ENCODE assay signal across 1 cellular context in the genomic region with DNA sequence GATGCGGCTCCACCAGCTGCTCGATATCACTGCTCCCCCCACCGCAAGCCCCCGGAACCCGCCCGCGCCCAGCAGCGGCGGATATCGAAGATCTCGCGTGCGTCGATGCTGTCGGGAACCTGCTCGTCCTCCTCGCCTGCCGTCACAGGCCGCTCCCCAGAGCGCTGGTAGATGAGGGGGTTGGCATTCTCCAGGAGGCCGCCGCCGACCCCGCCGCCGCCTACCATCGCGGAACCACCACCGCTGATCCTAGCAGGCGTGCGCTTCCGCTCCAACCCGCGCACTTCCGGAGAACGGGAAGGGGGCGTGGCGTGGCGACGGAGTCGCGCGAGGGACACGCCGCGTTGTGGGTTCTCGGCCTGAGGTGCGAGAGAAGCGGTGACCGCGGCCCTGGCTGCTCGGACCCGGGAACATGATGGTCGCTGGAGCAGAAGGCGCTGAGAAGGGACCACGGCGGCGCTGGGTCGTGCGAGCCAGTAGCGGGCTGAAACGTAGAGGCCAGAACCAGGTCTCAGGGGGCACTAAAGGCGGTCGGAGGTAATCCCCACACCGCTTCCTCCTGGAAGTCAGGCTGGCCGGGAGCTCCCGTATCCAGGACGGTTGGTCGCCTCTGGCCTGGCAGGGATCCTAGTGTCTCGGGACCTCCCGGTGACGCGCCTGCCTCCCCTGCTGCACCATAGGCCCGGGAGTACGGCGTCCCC.
TF ChIP-seq lines count a peak whose summit lies in the region.

A gene (minus strand): TSS at position 265 of the 701 bp plus-strand sequence. CDS start 38 bp downstream, at position 227.

TF ChIP-seq in K562, 482 proteins besides CTCF, POLR2A, EP300 and RAD21 (continued from another document and continues in another):
- TF ChIP-seq, protein P1, sequence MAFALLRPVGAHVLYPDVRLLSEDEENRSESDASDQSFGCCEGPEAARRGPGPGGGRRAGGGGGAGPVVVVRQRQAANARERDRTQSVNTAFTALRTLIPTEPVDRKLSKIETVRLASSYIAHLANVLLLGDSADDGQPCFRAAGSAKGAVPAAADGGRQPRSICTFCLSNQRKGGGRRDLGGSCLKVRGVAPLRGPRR (CRISPR knock-in tag; IDR thresholded peaks at IDR 0.05) = no peak
- no peak for TF ChIP-seq NFYB (IDR thresholded peaks at IDR 0.05; ENCODE audit: extremely low read depth, insufficient read length)
- no peak for TF ChIP-seq TCF7L2 (IDR thresholded peaks at IDR 0.05; ENCODE audit: low read depth, low read length)
- no peak for TF ChIP-seq RBM39 (optimal IDR thresholded peaks at IDR 0.05; ENCODE audit: low read depth, low read length)
- no peak for TF ChIP-seq ZNF263 (CRISPR knock-in tag; IDR thresholded peaks at IDR 0.05; ENCODE audit: borderline replicate concordance)
- TF ChIP-seq, protein P2, sequence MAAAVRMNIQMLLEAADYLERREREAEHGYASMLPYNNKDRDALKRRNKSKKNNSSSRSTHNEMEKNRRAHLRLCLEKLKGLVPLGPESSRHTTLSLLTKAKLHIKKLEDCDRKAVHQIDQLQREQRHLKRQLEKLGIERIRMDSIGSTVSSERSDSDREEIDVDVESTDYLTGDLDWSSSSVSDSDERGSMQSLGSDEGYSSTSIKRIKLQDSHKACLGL (CRISPR knock-in tag; IDR thresholded peaks at IDR 0.05; ENCODE audit: borderline replicate concordance, poor library complexity, severe bottlenecking) = no peak
- TF ChIP-seq, protein P3, sequence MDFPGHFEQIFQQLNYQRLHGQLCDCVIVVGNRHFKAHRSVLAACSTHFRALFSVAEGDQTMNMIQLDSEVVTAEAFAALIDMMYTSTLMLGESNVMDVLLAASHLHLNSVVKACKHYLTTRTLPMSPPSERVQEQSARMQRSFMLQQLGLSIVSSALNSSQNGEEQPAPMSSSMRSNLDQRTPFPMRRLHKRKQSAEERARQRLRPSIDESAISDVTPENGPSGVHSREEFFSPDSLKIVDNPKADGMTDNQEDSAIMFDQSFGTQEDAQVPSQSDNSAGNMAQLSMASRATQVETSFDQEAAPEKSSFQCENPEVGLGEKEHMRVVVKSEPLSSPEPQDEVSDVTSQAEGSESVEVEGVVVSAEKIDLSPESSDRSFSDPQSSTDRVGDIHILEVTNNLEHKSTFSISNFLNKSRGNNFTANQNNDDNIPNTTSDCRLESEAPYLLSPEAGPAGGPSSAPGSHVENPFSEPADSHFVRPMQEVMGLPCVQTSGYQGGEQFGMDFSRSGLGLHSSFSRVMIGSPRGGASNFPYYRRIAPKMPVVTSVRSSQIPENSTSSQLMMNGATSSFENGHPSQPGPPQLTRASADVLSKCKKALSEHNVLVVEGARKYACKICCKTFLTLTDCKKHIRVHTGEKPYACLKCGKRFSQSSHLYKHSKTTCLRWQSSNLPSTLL (IDR thresholded peaks at IDR 0.05) = no peak
- no peak for TF ChIP-seq GATA2 (CRISPR knock-in tag; IDR thresholded peaks at IDR 0.05)
- TF ChIP-seq COPS2 (conservative IDR thresholded peaks at IDR 0.05) = no peak
- TF ChIP-seq TAF15 (IDR thresholded peaks at IDR 0.05; ENCODE audit: low read depth, low read length) = no peak
- TF ChIP-seq, protein P4, sequence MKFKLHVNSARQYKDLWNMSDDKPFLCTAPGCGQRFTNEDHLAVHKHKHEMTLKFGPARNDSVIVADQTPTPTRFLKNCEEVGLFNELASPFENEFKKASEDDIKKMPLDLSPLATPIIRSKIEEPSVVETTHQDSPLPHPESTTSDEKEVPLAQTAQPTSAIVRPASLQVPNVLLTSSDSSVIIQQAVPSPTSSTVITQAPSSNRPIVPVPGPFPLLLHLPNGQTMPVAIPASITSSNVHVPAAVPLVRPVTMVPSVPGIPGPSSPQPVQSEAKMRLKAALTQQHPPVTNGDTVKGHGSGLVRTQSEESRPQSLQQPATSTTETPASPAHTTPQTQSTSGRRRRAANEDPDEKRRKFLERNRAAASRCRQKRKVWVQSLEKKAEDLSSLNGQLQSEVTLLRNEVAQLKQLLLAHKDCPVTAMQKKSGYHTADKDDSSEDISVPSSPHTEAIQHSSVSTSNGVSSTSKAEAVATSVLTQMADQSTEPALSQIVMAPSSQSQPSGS (CRISPR knock-in tag; IDR thresholded peaks at IDR 0.05) = no peak
- no peak for TF ChIP-seq RBM15 (IDR thresholded peaks at IDR 0.05; ENCODE audit: insufficient read depth, low read length)
- TF ChIP-seq BACH1 (tag; IDR thresholded peaks at IDR 0.05) = no peak
- no peak for TF ChIP-seq ZNF282 (CRISPR knock-in tag; IDR thresholded peaks at IDR 0.05)
- no peak for TF ChIP-seq PRMT5 (CRISPR knock-in tag; IDR thresholded peaks at IDR 0.05)
- TF ChIP-seq, protein P5, sequence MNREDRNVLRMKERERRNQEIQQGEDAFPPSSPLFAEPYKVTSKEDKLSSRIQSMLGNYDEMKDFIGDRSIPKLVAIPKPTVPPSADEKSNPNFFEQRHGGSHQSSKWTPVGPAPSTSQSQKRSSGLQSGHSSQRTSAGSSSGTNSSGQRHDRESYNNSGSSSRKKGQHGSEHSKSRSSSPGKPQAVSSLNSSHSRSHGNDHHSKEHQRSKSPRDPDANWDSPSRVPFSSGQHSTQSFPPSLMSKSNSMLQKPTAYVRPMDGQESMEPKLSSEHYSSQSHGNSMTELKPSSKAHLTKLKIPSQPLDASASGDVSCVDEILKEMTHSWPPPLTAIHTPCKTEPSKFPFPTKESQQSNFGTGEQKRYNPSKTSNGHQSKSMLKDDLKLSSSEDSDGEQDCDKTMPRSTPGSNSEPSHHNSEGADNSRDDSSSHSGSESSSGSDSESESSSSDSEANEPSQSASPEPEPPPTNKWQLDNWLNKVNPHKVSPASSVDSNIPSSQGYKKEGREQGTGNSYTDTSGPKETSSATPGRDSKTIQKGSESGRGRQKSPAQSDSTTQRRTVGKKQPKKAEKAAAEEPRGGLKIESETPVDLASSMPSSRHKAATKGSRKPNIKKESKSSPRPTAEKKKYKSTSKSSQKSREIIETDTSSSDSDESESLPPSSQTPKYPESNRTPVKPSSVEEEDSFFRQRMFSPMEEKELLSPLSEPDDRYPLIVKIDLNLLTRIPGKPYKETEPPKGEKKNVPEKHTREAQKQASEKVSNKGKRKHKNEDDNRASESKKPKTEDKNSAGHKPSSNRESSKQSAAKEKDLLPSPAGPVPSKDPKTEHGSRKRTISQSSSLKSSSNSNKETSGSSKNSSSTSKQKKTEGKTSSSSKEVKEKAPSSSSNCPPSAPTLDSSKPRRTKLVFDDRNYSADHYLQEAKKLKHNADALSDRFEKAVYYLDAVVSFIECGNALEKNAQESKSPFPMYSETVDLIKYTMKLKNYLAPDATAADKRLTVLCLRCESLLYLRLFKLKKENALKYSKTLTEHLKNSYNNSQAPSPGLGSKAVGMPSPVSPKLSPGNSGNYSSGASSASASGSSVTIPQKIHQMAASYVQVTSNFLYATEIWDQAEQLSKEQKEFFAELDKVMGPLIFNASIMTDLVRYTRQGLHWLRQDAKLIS (CRISPR knock-in tag; IDR thresholded peaks at IDR 0.05) = no peak; the same call in 1 of the 2 replicates
- TF ChIP-seq CCAR2 (IDR thresholded peaks at IDR 0.05; ENCODE audit: low read depth, low read length) = no peak
- 0 out of 2 replicates have a peak, but pooled peaks have one; percentile 56 for TF ChIP-seq NR2C2 (CRISPR knock-in tag; IDR thresholded peaks at IDR 0.05)
- peak; percentile 57; the same call in 1 of the 2 replicates for TF ChIP-seq NR2C2 (tag; IDR thresholded peaks at IDR 0.05)
- TF ChIP-seq SRF (CRISPR knock-in tag; IDR thresholded peaks at IDR 0.05) = peak in 1 of 2 experiments; percentile 66; a peak in 2 of 4 replicates
- TF ChIP-seq, protein P6, sequence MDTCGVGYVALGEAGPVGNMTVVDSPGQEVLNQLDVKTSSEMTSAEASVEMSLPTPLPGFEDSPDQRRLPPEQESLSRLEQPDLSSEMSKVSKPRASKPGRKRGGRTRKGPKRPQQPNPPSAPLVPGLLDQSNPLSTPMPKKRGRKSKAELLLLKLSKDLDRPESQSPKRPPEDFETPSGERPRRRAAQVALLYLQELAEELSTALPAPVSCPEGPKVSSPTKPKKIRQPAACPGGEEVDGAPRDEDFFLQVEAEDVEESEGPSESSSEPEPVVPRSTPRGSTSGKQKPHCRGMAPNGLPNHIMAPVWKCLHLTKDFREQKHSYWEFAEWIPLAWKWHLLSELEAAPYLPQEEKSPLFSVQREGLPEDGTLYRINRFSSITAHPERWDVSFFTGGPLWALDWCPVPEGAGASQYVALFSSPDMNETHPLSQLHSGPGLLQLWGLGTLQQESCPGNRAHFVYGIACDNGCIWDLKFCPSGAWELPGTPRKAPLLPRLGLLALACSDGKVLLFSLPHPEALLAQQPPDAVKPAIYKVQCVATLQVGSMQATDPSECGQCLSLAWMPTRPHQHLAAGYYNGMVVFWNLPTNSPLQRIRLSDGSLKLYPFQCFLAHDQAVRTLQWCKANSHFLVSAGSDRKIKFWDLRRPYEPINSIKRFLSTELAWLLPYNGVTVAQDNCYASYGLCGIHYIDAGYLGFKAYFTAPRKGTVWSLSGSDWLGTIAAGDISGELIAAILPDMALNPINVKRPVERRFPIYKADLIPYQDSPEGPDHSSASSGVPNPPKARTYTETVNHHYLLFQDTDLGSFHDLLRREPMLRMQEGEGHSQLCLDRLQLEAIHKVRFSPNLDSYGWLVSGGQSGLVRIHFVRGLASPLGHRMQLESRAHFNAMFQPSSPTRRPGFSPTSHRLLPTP (IDR thresholded peaks at IDR 0.05; ENCODE audit: borderline replicate concordance, extremely low read depth, insufficient read length) = no peak
- TF ChIP-seq, protein P7, sequence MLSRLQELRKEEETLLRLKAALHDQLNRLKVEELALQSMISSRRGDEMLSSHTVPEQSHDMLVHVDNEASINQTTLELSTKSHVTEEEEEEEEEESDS (CRISPR knock-in tag; IDR thresholded peaks at IDR 0.05) = no peak
- TF ChIP-seq BRD4 (IDR thresholded peaks at IDR 0.05) = no peak
- TF ChIP-seq, protein P8, sequence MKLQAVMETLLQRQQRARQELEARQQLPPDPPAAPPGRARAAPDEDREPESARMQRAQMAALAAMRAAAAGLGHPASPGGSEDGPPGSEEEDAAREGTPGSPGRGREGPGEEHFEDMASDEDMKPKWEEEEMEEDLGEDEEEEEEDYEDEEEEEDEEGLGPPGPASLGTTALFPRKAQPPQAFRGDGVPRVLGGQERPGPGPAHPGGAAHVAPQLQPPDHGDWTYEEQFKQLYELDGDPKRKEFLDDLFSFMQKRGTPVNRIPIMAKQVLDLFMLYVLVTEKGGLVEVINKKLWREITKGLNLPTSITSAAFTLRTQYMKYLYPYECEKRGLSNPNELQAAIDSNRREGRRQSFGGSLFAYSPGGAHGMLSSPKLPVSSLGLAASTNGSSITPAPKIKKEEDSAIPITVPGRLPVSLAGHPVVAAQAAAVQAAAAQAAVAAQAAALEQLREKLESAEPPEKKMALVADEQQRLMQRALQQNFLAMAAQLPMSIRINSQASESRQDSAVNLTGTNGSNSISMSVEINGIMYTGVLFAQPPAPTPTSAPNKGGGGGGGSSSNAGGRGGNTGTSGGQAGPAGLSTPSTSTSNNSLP (IDR thresholded peaks at IDR 0.05; ENCODE audit: borderline replicate concordance, low read depth, low read length) = no peak
- peak; percentile 92 for TF ChIP-seq CHD2 (IDR thresholded peaks at IDR 0.05; ENCODE audit: low read depth, low read length)
- no peak for TF ChIP-seq ZNF133 (CRISPR knock-in tag; IDR thresholded peaks at IDR 0.05)
- no peak for TF ChIP-seq CBX2 (IDR thresholded peaks at IDR 0.05; ENCODE audit: insufficient read depth, low read length, poor library complexity, severe bottlenecking)
- no peak for TF ChIP-seq NR2F6 (CRISPR knock-in tag; IDR thresholded peaks at IDR 0.05)
- TF ChIP-seq SNRNP70 (optimal IDR thresholded peaks at IDR 0.05; ENCODE audit: low read depth, low read length) = no peak
- TF ChIP-seq, protein P9, sequence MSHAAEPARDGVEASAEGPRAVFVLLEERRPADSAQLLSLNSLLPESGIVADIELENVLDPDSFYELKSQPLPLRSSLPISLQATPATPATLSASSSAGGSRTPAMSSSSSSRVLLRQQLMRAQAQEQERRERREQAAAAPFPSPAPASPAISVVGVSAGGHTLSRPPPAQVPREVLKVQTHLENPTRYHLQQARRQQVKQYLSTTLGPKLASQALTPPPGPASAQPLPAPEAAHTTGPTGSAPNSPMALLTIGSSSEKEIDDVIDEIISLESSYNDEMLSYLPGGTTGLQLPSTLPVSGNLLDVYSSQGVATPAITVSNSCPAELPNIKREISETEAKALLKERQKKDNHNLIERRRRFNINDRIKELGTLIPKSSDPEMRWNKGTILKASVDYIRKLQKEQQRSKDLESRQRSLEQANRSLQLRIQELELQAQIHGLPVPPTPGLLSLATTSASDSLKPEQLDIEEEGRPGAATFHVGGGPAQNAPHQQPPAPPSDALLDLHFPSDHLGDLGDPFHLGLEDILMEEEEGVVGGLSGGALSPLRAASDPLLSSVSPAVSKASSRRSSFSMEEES (CRISPR knock-in tag; IDR thresholded peaks at IDR 0.05) = no peak
- TF ChIP-seq MTA3 (IDR thresholded peaks at IDR 0.05; ENCODE audit: borderline replicate concordance) = peak; percentile 99
- TF ChIP-seq, protein P10, sequence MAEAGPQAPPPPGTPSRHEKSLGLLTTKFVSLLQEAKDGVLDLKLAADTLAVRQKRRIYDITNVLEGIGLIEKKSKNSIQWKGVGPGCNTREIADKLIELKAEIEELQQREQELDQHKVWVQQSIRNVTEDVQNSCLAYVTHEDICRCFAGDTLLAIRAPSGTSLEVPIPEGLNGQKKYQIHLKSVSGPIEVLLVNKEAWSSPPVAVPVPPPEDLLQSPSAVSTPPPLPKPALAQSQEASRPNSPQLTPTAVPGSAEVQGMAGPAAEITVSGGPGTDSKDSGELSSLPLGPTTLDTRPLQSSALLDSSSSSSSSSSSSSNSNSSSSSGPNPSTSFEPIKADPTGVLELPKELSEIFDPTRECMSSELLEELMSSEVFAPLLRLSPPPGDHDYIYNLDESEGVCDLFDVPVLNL (CRISPR knock-in tag; IDR thresholded peaks at IDR 0.05; ENCODE audit: low read depth) = no peak
- TF ChIP-seq, protein P11, sequence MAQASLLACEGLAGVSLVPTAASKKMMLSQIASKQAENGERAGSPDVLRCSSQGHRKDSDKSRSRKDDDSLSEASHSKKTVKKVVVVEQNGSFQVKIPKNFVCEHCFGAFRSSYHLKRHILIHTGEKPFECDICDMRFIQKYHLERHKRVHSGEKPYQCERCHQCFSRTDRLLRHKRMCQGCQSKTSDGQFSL (CRISPR knock-in tag; IDR thresholded peaks at IDR 0.05) = 0 out of 2 replicates have a peak, but pooled peaks have one; percentile 17
- TF ChIP-seq, protein P11 (tag; IDR thresholded peaks at IDR 0.05) = no peak
- TF ChIP-seq, protein P12, sequence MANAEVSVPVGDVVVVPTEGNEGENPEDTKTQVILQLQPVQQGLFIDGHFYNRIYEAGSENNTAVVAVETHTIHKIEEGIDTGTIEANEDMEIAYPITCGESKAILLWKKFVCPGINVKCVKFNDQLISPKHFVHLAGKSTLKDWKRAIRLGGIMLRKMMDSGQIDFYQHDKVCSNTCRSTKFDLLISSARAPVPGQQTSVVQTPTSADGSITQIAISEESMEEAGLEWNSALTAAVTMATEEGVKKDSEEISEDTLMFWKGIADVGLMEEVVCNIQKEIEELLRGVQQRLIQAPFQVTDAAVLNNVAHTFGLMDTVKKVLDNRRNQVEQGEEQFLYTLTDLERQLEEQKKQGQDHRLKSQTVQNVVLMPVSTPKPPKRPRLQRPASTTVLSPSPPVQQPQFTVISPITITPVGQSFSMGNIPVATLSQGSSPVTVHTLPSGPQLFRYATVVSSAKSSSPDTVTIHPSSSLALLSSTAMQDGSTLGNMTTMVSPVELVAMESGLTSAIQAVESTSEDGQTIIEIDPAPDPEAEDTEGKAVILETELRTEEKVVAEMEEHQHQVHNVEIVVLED (CRISPR knock-in tag; IDR thresholded peaks at IDR 0.05) = no peak
- TF ChIP-seq ZBED1 (IDR thresholded peaks at IDR 0.05) = 0 out of 2 replicates have a peak, but pooled peaks have one; percentile 57
- no peak for TF ChIP-seq MTA2 (IDR thresholded peaks at IDR 0.05; ENCODE audit: low read depth)
- TF ChIP-seq C11orf30 (IDR thresholded peaks at IDR 0.05; ENCODE audit: low read depth) = peak; percentile 88
- no peak for TF ChIP-seq CEBPB (tag; IDR thresholded peaks at IDR 0.05)
- no peak for TF ChIP-seq ZNF766 (CRISPR knock-in tag; conservative IDR thresholded peaks at IDR 0.05)
